In genomic region chr1:208010487-208011079, GRCh38 we compare ENCODE assay signal across 22 cellular contexts.
"Had no signal": no experiment of that assay in that cellular context is flagged by ENCODE, and none has a peak within 500 bp of the region (broad histone marks: within the 10 kb centered on the region; RNA-seq: fewer than 3 reads in every experiment).

No MANE protein-coding gene starts in this region.

- DNase-seq: activated CD4-positive, alpha-beta memory T cell treated with anti-CD3 and anti-CD28 coated beads for 36 hours; activated CD4-positive, alpha-beta T cell treated with anti-CD3 and anti-CD28 coated beads for 48 hours; activated naive CD4-positive, alpha-beta T cell treated with Interleukin-2 at 50 U/mL for 16 hours; activated naive CD8-positive, alpha-beta T cell treated with anti-CD3 and anti-CD28 coated beads, Interleukin-2, amount 10 ng/mL, durations not matched to agents 7 days and 5 days; activated T-cell treated with anti-CD3 and anti-CD28 coated beads, Interleukin-2, amount 50 U/mL, for 48 hours; amniotic stem cell; brain microvascular endothelial cell; central memory CD4-positive, alpha-beta T cell; dermis blood vessel endothelial cell; effector CD8-positive, alpha-beta T cell; foreskin melanocyte; kidney glomerular epithelial cell; nephron progenitor cell; small intestine; stimulated activated CD4-positive, alpha-beta T cell treated with anti-CD3 and anti-CD28 coated beads, Interleukin-2, amount 100 ng/mL, for 24 hours; stimulated activated naive CD8-positive, alpha-beta T cell treated with anti-CD3 and anti-CD28 coated beads, Interleukin-15, amount 100 ng/mL, for 72 hours; tibial artery had no signal

- H3K4me1 Mint-ChIP-seq: activated naive CD8-positive, alpha-beta T cell treated with anti-CD3 and anti-CD28 coated beads, Interleukin-2, amount 10 ng/mL, durations not matched to agents 7 days and 5 days; memory B cell; stimulated activated effector memory CD8-positive, alpha-beta T cell treated with anti-CD3 and anti-CD28 coated beads, Interleukin-12 subunit alpha, Interleukin-12 subunit beta, amount 100 ng/mL, for 72 hours; stimulated activated naive CD8-positive, alpha-beta T cell treated with anti-CD3 and anti-CD28 coated beads, Interleukin-15, amount 100 ng/mL, for 72 hours had no signal

- H3K9me3 ChIP-seq: tibial artery had no signal

- H3K27me3 Mint-ChIP-seq: activated CD4-positive, alpha-beta memory T cell treated with anti-CD3 and anti-CD28 coated beads for 36 hours; stimulated activated naive CD8-positive, alpha-beta T cell treated with anti-CD3 and anti-CD28 coated beads, Interleukin-15, amount 100 ng/mL, for 72 hours had no signal

- H3K27ac ChIP-seq: brain microvascular endothelial cell, hepatocyte, parathyroid adenoma, tibial artery had no signal

- ATAC-seq: sciatic nerve; stimulated activated effector memory CD8-positive, alpha-beta T cell treated with anti-CD3 and anti-CD28 coated beads, Interleukin-12 subunit alpha, Interleukin-12 subunit beta, amount 100 ng/mL, for 72 hours; stimulated activated naive CD8-positive, alpha-beta T cell treated with anti-CD3 and anti-CD28 coated beads, Interleukin-15, amount 100 ng/mL, for 72 hours had no signal

- H3K4me3 ChIP-seq: hepatocyte, tibial artery had no signal

- H3K9me3 Mint-ChIP-seq: activated CD4-positive, alpha-beta memory T cell treated with anti-CD3 and anti-CD28 coated beads for 36 hours; activated naive CD8-positive, alpha-beta T cell treated with anti-CD3 and anti-CD28 coated beads, Interleukin-2, amount 10 ng/mL, durations not matched to agents 7 days and 5 days; stimulated activated effector memory CD8-positive, alpha-beta T cell treated with anti-CD3 and anti-CD28 coated beads, Interleukin-12 subunit alpha, Interleukin-12 subunit beta, amount 100 ng/mL, for 72 hours; stimulated activated naive CD8-positive, alpha-beta T cell treated with anti-CD3 and anti-CD28 coated beads, Interleukin-15, amount 100 ng/mL, for 72 hours had no signal

- H3K36me3 ChIP-seq: brain microvascular endothelial cell, tibial artery had no signal

- H3K27me3 ChIP-seq: brain microvascular endothelial cell, hepatocyte, tibial artery had no signal

- H3K27ac Mint-ChIP-seq: activated CD4-positive, alpha-beta memory T cell treated with anti-CD3 and anti-CD28 coated beads for 36 hours; activated naive CD8-positive, alpha-beta T cell treated with anti-CD3 and anti-CD28 coated beads, Interleukin-2, amount 10 ng/mL, durations not matched to agents 7 days and 5 days; memory B cell; nephron progenitor cell; stimulated activated effector memory CD8-positive, alpha-beta T cell treated with anti-CD3 and anti-CD28 coated beads, Interleukin-12 subunit alpha, Interleukin-12 subunit beta, amount 100 ng/mL, for 72 hours; stimulated activated naive CD8-positive, alpha-beta T cell treated with anti-CD3 and anti-CD28 coated beads, Interleukin-15, amount 100 ng/mL, for 72 hours had no signal

- H3K4me3 Mint-ChIP-seq: activated CD4-positive, alpha-beta memory T cell treated with anti-CD3 and anti-CD28 coated beads for 36 hours; activated naive CD8-positive, alpha-beta T cell treated with anti-CD3 and anti-CD28 coated beads, Interleukin-2, amount 10 ng/mL, durations not matched to agents 7 days and 5 days; memory B cell; nephron progenitor cell; stimulated activated effector memory CD8-positive, alpha-beta T cell treated with anti-CD3 and anti-CD28 coated beads, Interleukin-12 subunit alpha, Interleukin-12 subunit beta, amount 100 ng/mL, for 72 hours; stimulated activated naive CD8-positive, alpha-beta T cell treated with anti-CD3 and anti-CD28 coated beads, Interleukin-15, amount 100 ng/mL, for 72 hours had no signal

- H3K4me1 ChIP-seq: parathyroid adenoma, tibial artery had no signal

- H3K36me3 Mint-ChIP-seq: activated CD4-positive, alpha-beta memory T cell treated with anti-CD3 and anti-CD28 coated beads for 36 hours; activated naive CD8-positive, alpha-beta T cell treated with anti-CD3 and anti-CD28 coated beads, Interleukin-2, amount 10 ng/mL, durations not matched to agents 7 days and 5 days; memory B cell; stimulated activated effector memory CD8-positive, alpha-beta T cell treated with anti-CD3 and anti-CD28 coated beads, Interleukin-12 subunit alpha, Interleukin-12 subunit beta, amount 100 ng/mL, for 72 hours had no signal
